In genomic region chr3:30760737-30761136, GRCh38 we compare ENCODE assay signal across 28 cellular contexts.
"Had no signal": no experiment of that assay in that cellular context is flagged by ENCODE, and none has a peak within 500 bp of the region (broad histone marks: within the 10 kb centered on the region; RNA-seq: fewer than 3 reads in every experiment).

No MANE protein-coding gene starts in this region.

- H3K27me3 ChIP-seq: neutrophil, pancreas, stomach, thyroid gland, tibial nerve, upper lobe of left lung, vagina had no signal

- H3K36me3 ChIP-seq: neutrophil, pancreas, stomach, thoracic aorta, thyroid gland, tibial nerve, upper lobe of left lung, vagina had no signal

- DNase-seq: naive thymus-derived CD4-positive, alpha-beta T cell; nephron progenitor cell; nucleus accumbens; pancreas; posterior cingulate gyrus; psoas muscle; right cardiac atrium; stimulated activated CD4-positive, alpha-beta T cell treated with anti-CD3 and anti-CD28 coated beads, Interleukin-15, amount 100 ng/mL, for 24 hours; stimulated activated CD4-positive, alpha-beta T cell treated with anti-CD3 and anti-CD28 coated beads, Interleukin-2, amount 100 ng/mL, for 24 hours; stimulated activated CD4-positive, alpha-beta T cell treated with anti-CD3 and anti-CD28 coated beads, Interleukin-2, amount 100 ng/mL, for 48 hours; stimulated activated CD4-positive, alpha-beta T cell treated with anti-CD3 and anti-CD28 coated beads, Interleukin-4, amount 100 ng/mL, for 24 hours; stimulated activated naive B cell treated with anti-CD40 and anti-IgM and Interleukin-4, amounts not matched to agents 10 μg/mL and 1 μg/mL and 100 μg/mL, for 72 hours; stimulated activated naive CD4-positive, alpha-beta T cell treated with Interleukin-2 at 50 U/mL for 16 hours; stomach; thyroid gland; trophoblast cell; upper lobe of left lung had no signal

- H3K4me1 ChIP-seq: pancreas, stomach, thyroid gland, tibial nerve, upper lobe of left lung, vagina had no signal

- H3K9me3 Mint-ChIP-seq: naive thymus-derived CD4-positive, alpha-beta T cell; natural killer cell treated with Interleukin-12 subunit alpha and Interleukin-12 subunit beta and Interleukin-15 and Interleukin-18, amount 100 ng/mL, for 72 hours; nephron progenitor cell; neural crest cell; stimulated activated effector memory CD8-positive, alpha-beta T cell treated with anti-CD3 and anti-CD28 coated beads, Interleukin-12 subunit alpha, Interleukin-12 subunit beta, amount 100 ng/mL, for 72 hours; stimulated activated naive B cell treated with anti-CD40 and anti-IgM and Interleukin-4, amounts not matched to agents 10 μg/mL and 1 μg/mL and 100 μg/mL, for 72 hours; stimulated activated naive CD8-positive, alpha-beta T cell treated with anti-CD3 and anti-CD28 coated beads, Interleukin-15, Interleukin-2, amounts not matched to agents 100 ng/mL and 50 ng/mL, for 24 hours had no signal

- H3K4me3 Mint-ChIP-seq: naive thymus-derived CD4-positive, alpha-beta T cell; natural killer cell treated with Interleukin-12 subunit alpha and Interleukin-12 subunit beta and Interleukin-15 and Interleukin-18, amount 100 ng/mL, for 72 hours; nephron progenitor cell; neural crest cell; stimulated activated effector memory CD8-positive, alpha-beta T cell treated with anti-CD3 and anti-CD28 coated beads, Interleukin-12 subunit alpha, Interleukin-12 subunit beta, amount 100 ng/mL, for 72 hours; stimulated activated naive B cell treated with anti-CD40 and anti-IgM and Interleukin-4, amounts not matched to agents 10 μg/mL and 1 μg/mL and 100 μg/mL, for 72 hours; stimulated activated naive CD8-positive, alpha-beta T cell treated with anti-CD3 and anti-CD28 coated beads, Interleukin-15, Interleukin-2, amounts not matched to agents 100 ng/mL and 50 ng/mL, for 24 hours had no signal

- H3K36me3 Mint-ChIP-seq: naive thymus-derived CD4-positive, alpha-beta T cell; natural killer cell treated with Interleukin-12 subunit alpha and Interleukin-12 subunit beta and Interleukin-15 and Interleukin-18, amount 100 ng/mL, for 72 hours; stimulated activated effector memory CD8-positive, alpha-beta T cell treated with anti-CD3 and anti-CD28 coated beads, Interleukin-12 subunit alpha, Interleukin-12 subunit beta, amount 100 ng/mL, for 72 hours; stimulated activated naive B cell treated with anti-CD40 and anti-IgM and Interleukin-4, amounts not matched to agents 10 μg/mL and 1 μg/mL and 100 μg/mL, for 72 hours had no signal

- H3K27ac ChIP-seq: neutrophil, pancreas, psoas muscle, skin epidermis, stomach, thoracic aorta, thyroid gland, tibial nerve, upper lobe of left lung, vagina had no signal

- H3K9me3 ChIP-seq: neutrophil, pancreas, psoas muscle, stomach, thoracic aorta, thyroid gland, tibial nerve, upper lobe of left lung, vagina had no signal

- ATAC-seq: naive thymus-derived CD4-positive, alpha-beta T cell; natural killer cell treated with Interleukin-12 subunit alpha and Interleukin-12 subunit beta and Interleukin-15 and Interleukin-18, amount 100 ng/mL, for 72 hours; pancreas; psoas muscle; right cardiac atrium; sciatic nerve; stimulated activated effector memory CD8-positive, alpha-beta T cell treated with anti-CD3 and anti-CD28 coated beads, Interleukin-12 subunit alpha, Interleukin-12 subunit beta, amount 100 ng/mL, for 72 hours; stimulated activated naive B cell treated with anti-CD40 and anti-IgM and Interleukin-4, amounts not matched to agents 10 μg/mL and 1 μg/mL and 100 μg/mL, for 72 hours had no signal

- H3K27me3 Mint-ChIP-seq: progenitor cell of endocrine pancreas; stimulated activated naive B cell treated with anti-CD40 and anti-IgM and Interleukin-4, amounts not matched to agents 10 μg/mL and 1 μg/mL and 100 μg/mL, for 72 hours had no signal

- H3K27ac Mint-ChIP-seq: naive thymus-derived CD4-positive, alpha-beta T cell; natural killer cell treated with Interleukin-12 subunit alpha and Interleukin-12 subunit beta and Interleukin-15 and Interleukin-18, amount 100 ng/mL, for 72 hours; nephron progenitor cell; progenitor cell of endocrine pancreas; stimulated activated effector memory CD8-positive, alpha-beta T cell treated with anti-CD3 and anti-CD28 coated beads, Interleukin-12 subunit alpha, Interleukin-12 subunit beta, amount 100 ng/mL, for 72 hours; stimulated activated naive B cell treated with anti-CD40 and anti-IgM and Interleukin-4, amounts not matched to agents 10 μg/mL and 1 μg/mL and 100 μg/mL, for 72 hours; stimulated activated naive CD8-positive, alpha-beta T cell treated with anti-CD3 and anti-CD28 coated beads, Interleukin-15, Interleukin-2, amounts not matched to agents 100 ng/mL and 50 ng/mL, for 24 hours had no signal

- H3K4me1 Mint-ChIP-seq: naive thymus-derived CD4-positive, alpha-beta T cell; nephron progenitor cell; neural crest cell; stimulated activated effector memory CD8-positive, alpha-beta T cell treated with anti-CD3 and anti-CD28 coated beads, Interleukin-12 subunit alpha, Interleukin-12 subunit beta, amount 100 ng/mL, for 72 hours had no signal

- H3K4me3 ChIP-seq: pancreas, psoas muscle, skin epidermis, stomach, thoracic aorta, thyroid gland, tibial nerve, upper lobe of left lung, vagina had no signal
